17 cellular contexts compared by ENCODE assay signal in the genomic region with DNA sequence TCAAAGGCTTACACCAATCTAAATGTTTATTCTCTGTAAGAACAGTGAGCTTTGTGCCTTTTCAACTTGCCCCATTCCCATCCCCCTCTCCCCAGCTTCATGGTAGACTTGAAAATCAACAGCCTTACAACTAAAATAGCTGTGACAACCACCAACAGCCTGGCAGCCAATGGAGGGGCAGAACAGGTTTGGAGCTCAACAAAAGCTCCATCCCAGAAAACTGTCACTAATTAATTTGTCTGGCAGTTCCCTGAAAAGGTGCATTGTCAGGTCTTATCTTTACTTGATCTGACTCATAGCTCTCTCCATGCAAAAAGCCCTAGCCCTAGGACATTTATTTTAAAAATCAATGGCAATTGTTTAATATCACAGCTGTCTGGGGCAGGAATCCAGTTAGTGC. TPM values are rescaled to one million over a fixed set of nuclear protein-coding genes. Genes with fewer than 3 reads are reported as not detected.
DNase-seq lines count a peak whose midpoint lies in the region; ATAC-seq, FAIRE-seq and TF ChIP-seq lines count a peak whose summit lies in the region.
"Had no signal": no experiment of that assay in that cellular context is flagged by ENCODE, and none has a peak within 500 bp of the region (broad histone marks: within the 10 kb centered on the region; RNA-seq: fewer than 3 reads in every experiment).

No MANE protein-coding gene starts in this region.

- intact Hi-C loops in pancreas (cut with DNase I) = no loop called here
- intact Hi-C loops in activated CD4-positive, alpha-beta T cell treated with anti-CD3 and anti-CD28 coated beads, Interleukin-2, amount 10 ng/mL, durations not matched to agents 24 days and 14 days (cut with micrococcal nuclease) = no loop called here
- intact Hi-C loops in mucosa of descending colon (cut with DNase I, micrococcal nuclease) = no loop called here

- H3K27me3 ChIP-seq in pancreas = no peaks in the 10 kb centered on the region
- H3K27me3 ChIP-seq: esophagus muscularis mucosa, spleen had no signal

- H3K27ac Mint-ChIP-seq in endothelial cell (ENCODE audit: unreplicated experiment) = no peak overlapping the region
- H3K27ac Mint-ChIP-seq in activated CD4-positive, alpha-beta T cell treated with anti-CD3 and anti-CD28 coated beads, Interleukin-2, amount 10 ng/mL, durations not matched to agents 24 days and 14 days = no peak overlapping the region
- H3K27ac Mint-ChIP-seq: activated CD4-positive, alpha-beta memory T cell treated with anti-CD3 and anti-CD28 coated beads, Interleukin-2, amount 10 ng/mL, durations not matched to agents 7 days and 5 days; activated T-cell treated with anti-CD3 and anti-CD28 coated beads, Interleukin-2, amount 50 U/mL, for 24 hours; nephron; T-helper 1 cell treated with Interleukin-12 subunit alpha and Interleukin-12 subunit beta and Interleukin-4 antibody, amounts not matched to agents 30 μg/mL and 1 μg/mL, for 36 hours had no signal

- H3K27me3 Mint-ChIP-seq in endothelial cell (ENCODE audit: unreplicated experiment) = no peaks in the 10 kb centered on the region
- H3K27me3 Mint-ChIP-seq in activated CD4-positive, alpha-beta T cell treated with anti-CD3 and anti-CD28 coated beads, Interleukin-2, amount 10 ng/mL, durations not matched to agents 24 days and 14 days = no peaks in the 10 kb centered on the region
- H3K27me3 Mint-ChIP-seq: activated CD4-positive, alpha-beta memory T cell treated with anti-CD3 and anti-CD28 coated beads, Interleukin-2, amount 10 ng/mL, durations not matched to agents 7 days and 5 days; activated T-cell treated with anti-CD3 and anti-CD28 coated beads, Interleukin-2, amount 50 U/mL, for 24 hours had no signal

- H3K4me3 ChIP-seq in pancreas = no peak overlapping the region
- no peak overlapping the region for H3K4me3 ChIP-seq in mucosa of descending colon
- H3K4me3 ChIP-seq: esophagus muscularis mucosa, spleen had no signal

- no peak for TF ChIP-seq CTCF in endothelial cell (IDR thresholded peaks at IDR 0.05; ENCODE audit: unreplicated experiment)
- TF ChIP-seq CTCF in pancreas (IDR thresholded peaks at IDR 0.05) = no peak
- no peak for TF ChIP-seq CTCF in mucosa of descending colon (IDR thresholded peaks at IDR 0.05)

- peaks cover 7% of the 10 kb centered on the region for H3K4me1 Mint-ChIP-seq in endothelial cell (ENCODE audit: unreplicated experiment)
- peaks cover 13% of the 10 kb centered on the region for H3K4me1 Mint-ChIP-seq in activated CD4-positive, alpha-beta T cell treated with anti-CD3 and anti-CD28 coated beads, Interleukin-2, amount 10 ng/mL, durations not matched to agents 24 days and 14 days
- H3K4me1 Mint-ChIP-seq: nephron had no signal

- H3K36me3 ChIP-seq in pancreas (peaks cover 0 to 12% (median 0%) of the 10 kb centered on the region in 3 donors), mucosa of descending colon (ENCODE audit: low read depth) (no peaks in the 10 kb centered on the region)

- no peaks in the 10 kb centered on the region for H3K9me3 ChIP-seq in pancreas
- peaks cover 45% of the 10 kb centered on the region for H3K9me3 ChIP-seq in mucosa of descending colon

- H3K36me3 Mint-ChIP-seq in endothelial cell (ENCODE audit: low read depth, unreplicated experiment) = peaks cover 58% of the 10 kb centered on the region
- peaks cover 82% of the 10 kb centered on the region for H3K36me3 Mint-ChIP-seq in activated CD4-positive, alpha-beta T cell treated with anti-CD3 and anti-CD28 coated beads, Interleukin-2, amount 10 ng/mL, durations not matched to agents 24 days and 14 days (ENCODE audit: low read depth)

- ATAC-seq in pancreas = peak; percentile 80 to 90 (median 87)
- ATAC-seq in GM18870 (IDR thresholded peaks at IDR 0.05; ENCODE audit: unreplicated experiment) = no peak
- ATAC-seq in mucosa of descending colon = no peak

- H3K9me3 Mint-ChIP-seq in endothelial cell (ENCODE audit: unreplicated experiment) = peaks cover 4% of the 10 kb centered on the region
- peaks cover 24% of the 10 kb centered on the region for H3K9me3 Mint-ChIP-seq in activated CD4-positive, alpha-beta T cell treated with anti-CD3 and anti-CD28 coated beads, Interleukin-2, amount 10 ng/mL, durations not matched to agents 24 days and 14 days

- H3K4me1 ChIP-seq in pancreas (no peaks in the 10 kb centered on the region), mucosa of descending colon (ENCODE audit: low read depth) (no peaks in the 10 kb centered on the region)
- H3K4me1 ChIP-seq: esophagus muscularis mucosa had no signal

- no peak for FAIRE-seq in pancreas (lab: Jason Lieb, UNC)

- DNase-seq in Daoy (ENCODE audit: low read depth) (peak; percentile 13), NCI-H69 (lab: John Stamatoyannopoulos, UW) (peak; percentile 3), endothelial cell (ENCODE audit: low spot score) (no peak), pancreas (peak in 4 of 6 donors; percentile 26 to 47 (median 37)), mesenteric fat pad (ENCODE audit: low spot score) (no peak), mucosa of descending colon (no peak)
- no peak for DNase-seq in activated CD4-positive, alpha-beta T cell treated with anti-CD3 and anti-CD28 coated beads, Interleukin-2, amount 10 ng/mL, durations not matched to agents 24 days and 14 days
- DNase-seq: activated CD4-positive, alpha-beta memory T cell treated with anti-CD3 and anti-CD28 coated beads, Interleukin-2, amount 10 ng/mL, durations not matched to agents 7 days and 5 days; activated naive CD4-positive, alpha-beta T cell treated with anti-CD3 and anti-CD28 coated beads, Interleukin-2, amount 50 U/mL, for 16 hours; activated T-cell treated with anti-CD3 and anti-CD28 coated beads, Interleukin-2, amount 50 U/mL, for 24 hours; NCI-H1694; SHP77 treated with DMSO at 0.1 percent for 48 hours; spleen had no signal

- H3K4me3 Mint-ChIP-seq in endothelial cell (ENCODE audit: unreplicated experiment) = peak overlapping the region; percentile 62
- no peak overlapping the region for H3K4me3 Mint-ChIP-seq in activated CD4-positive, alpha-beta T cell treated with anti-CD3 and anti-CD28 coated beads, Interleukin-2, amount 10 ng/mL, durations not matched to agents 24 days and 14 days
- H3K4me3 Mint-ChIP-seq: activated CD4-positive, alpha-beta memory T cell treated with anti-CD3 and anti-CD28 coated beads, Interleukin-2, amount 10 ng/mL, durations not matched to agents 7 days and 5 days; activated T-cell treated with anti-CD3 and anti-CD28 coated beads, Interleukin-2, amount 50 U/mL, for 24 hours; nephron; T-helper 1 cell treated with Interleukin-12 subunit alpha and Interleukin-12 subunit beta and Interleukin-4 antibody, amounts not matched to agents 30 μg/mL and 1 μg/mL, for 36 hours had no signal

- peak overlapping the region in 2 of 4 donors; percentile 37 to 62 for H3K27ac ChIP-seq in pancreas
- H3K27ac ChIP-seq: esophagus muscularis mucosa, spleen had no signal

RNA-seq across cellular contexts. Expression of a gene that starts 22.6 kb away (rescaled TPM):
- total RNA-seq in Daoy (2014; rRNA removed; shearing (Covaris generic)) = 55.0 and 90.1 TPM in 2 replicates
- 16.2 TPM for total RNA-seq in endothelial cell (ENCODE audit: unreplicated experiment)
- total RNA-seq in pancreas = 10 to 100 TPM; 19.8 to 40.4 (median 27.1) TPM
- 10 to 100 TPM; 49.1 to 53.1 TPM for polyA plus RNA-seq in pancreas
- 34.5 and 35.3 TPM in 2 replicates for total RNA-seq in activated CD4-positive, alpha-beta T cell treated with anti-CD3 and anti-CD28 coated beads, Interleukin-2, amount 10 ng/mL, durations not matched to agents 24 days and 14 days
- total RNA-seq in mesenteric fat pad = 20.0 TPM
- total RNA-seq in mucosa of descending colon = 10 to 100 TPM; 16.7 to 27.0 (median 19.2) TPM

Comparison
In these comparisons a context has a peak if more than half of its experiments do, and no peak if none do; other contexts are left out.
1. DNase-seq: peak in Daoy (single experiment), NCI-H69 (single experiment) and pancreas (4 of 6); none in endothelial cell (single experiment), activated CD4-positive, alpha-beta T cell treated with anti-CD3 and anti-CD28 coated beads, Interleukin-2, amount 10 ng/mL, durations not matched to agents 24 days and 14 days (single experiment), mesenteric fat pad (single experiment) and mucosa of descending colon (0 of 3).
2. ATAC-seq: peak in pancreas (4 of 4); none in GM18870 (single experiment) and mucosa of descending colon (single experiment).